ENCODE assay signal across 8 cellular contexts in the genomic region with DNA sequence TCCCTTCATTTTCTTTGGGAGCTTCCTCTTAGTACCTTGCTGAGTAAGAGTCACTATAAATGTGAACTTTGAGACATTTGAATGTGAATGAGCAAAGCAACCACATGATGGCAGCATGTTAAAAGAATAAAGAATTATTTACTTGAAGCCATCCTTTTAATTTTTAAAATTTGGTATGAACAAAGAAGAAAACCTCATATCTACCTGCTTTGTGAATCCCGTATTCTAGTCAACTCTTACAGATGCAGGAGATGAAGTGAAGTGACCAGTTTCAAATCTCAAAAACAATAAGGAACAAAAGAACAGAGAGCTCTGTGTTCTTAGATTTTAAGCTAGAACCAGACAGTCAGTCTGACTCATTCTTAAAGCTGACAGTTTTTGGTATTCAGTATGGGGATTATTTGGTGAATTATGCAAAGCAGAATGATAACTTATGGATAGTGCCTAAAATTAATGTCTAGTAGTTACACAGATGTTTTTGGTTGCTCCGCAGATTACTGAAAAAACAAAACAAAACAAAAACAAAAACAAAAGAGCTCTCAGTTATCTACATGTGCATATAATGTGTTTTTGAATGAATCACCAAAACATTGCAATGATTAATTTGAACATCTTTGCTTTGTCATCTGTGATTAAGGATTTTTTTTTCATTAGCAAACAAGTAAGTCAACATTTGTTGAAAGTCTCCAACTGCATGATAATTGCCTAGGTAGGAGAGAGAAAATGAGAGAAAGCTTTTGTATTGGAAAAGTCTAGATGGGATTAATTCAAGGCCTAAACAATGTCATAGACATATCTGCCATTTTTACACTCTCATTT.
DNase-seq lines count a peak whose midpoint lies in the region; ATAC-seq and TF ChIP-seq lines count a peak whose summit lies in the region.

No MANE protein-coding gene starts in this region.

- H4K20me1 ChIP-seq in SU-DHL-6 (ENCODE audit: low read depth, low read length) = no peaks in the 10 kb centered on the region

- no peak overlapping the region for H3K4me3 Mint-ChIP-seq in activated T-cell treated with anti-CD3 and anti-CD28 coated beads, Interleukin-2, amount 50 U/mL, for 24 hours
- H3K4me3 Mint-ChIP-seq in activated naive CD4-positive, alpha-beta T cell treated with anti-CD3 and anti-CD28 coated beads, Interleukin-2, amount 10 ng/mL, durations not matched to agents 7 days and 5 days = no peak overlapping the region

- H3K9me3 ChIP-seq in SU-DHL-6 (ENCODE audit: insufficient read depth, low read length) = no peaks in the 10 kb centered on the region

- CTCF ChIA-PET in activated naive CD4-positive, alpha-beta T cell treated with anti-CD3 and anti-CD28 coated beads, Interleukin-2, amount 10 ng/mL, durations not matched to agents 7 days and 5 days (lab: Charles Lee) = interaction anchor here (0.7 to 1.4 kb wide), 6 partner anchors 9 to 980 kb away, joined by 3 to 10 read pairs (median 4); no protein-coding TSS in a partner anchor

- no peaks in the 10 kb centered on the region for H3K36me3 ChIP-seq in SU-DHL-6 (ENCODE audit: low read length)

- peak overlapping the region; percentile 3 for H3K27ac Mint-ChIP-seq in activated T-cell treated with anti-CD3 and anti-CD28 coated beads, Interleukin-2, amount 50 U/mL, for 24 hours
- no peak overlapping the region for H3K27ac Mint-ChIP-seq in activated naive CD4-positive, alpha-beta T cell treated with anti-CD3 and anti-CD28 coated beads, Interleukin-2, amount 10 ng/mL, durations not matched to agents 7 days and 5 days

- peak; percentile 72 for ATAC-seq in HG03442 (IDR thresholded peaks at IDR 0.05; ENCODE audit: unreplicated experiment)

- H3K9me3 Mint-ChIP-seq in activated T-cell treated with anti-CD3 and anti-CD28 coated beads, Interleukin-2, amount 50 U/mL, for 24 hours = no peaks in the 10 kb centered on the region
- H3K9me3 Mint-ChIP-seq in activated naive CD4-positive, alpha-beta T cell treated with anti-CD3 and anti-CD28 coated beads, Interleukin-2, amount 10 ng/mL, durations not matched to agents 7 days and 5 days = no peaks in the 10 kb centered on the region

- H3K36me3 Mint-ChIP-seq in activated T-cell treated with anti-CD3 and anti-CD28 coated beads, Interleukin-2, amount 50 U/mL, for 24 hours (ENCODE audit: low read depth) = no peaks in the 10 kb centered on the region
- no peaks in the 10 kb centered on the region for H3K36me3 Mint-ChIP-seq in activated naive CD4-positive, alpha-beta T cell treated with anti-CD3 and anti-CD28 coated beads, Interleukin-2, amount 10 ng/mL, durations not matched to agents 7 days and 5 days

- H3K27ac ChIP-seq in SU-DHL-6 (ENCODE audit: low read depth, low read length) = no peak overlapping the region

- no peak overlapping the region for H2AFZ ChIP-seq in SU-DHL-6 (ENCODE audit: low read depth, low read length, severe bottlenecking)

- DNase-seq in activated T-cell treated with anti-CD3 and anti-CD28 coated beads, Interleukin-2, amount 50 U/mL, for 24 hours = no peak
- DNase-seq in activated T-cell treated with anti-CD3 and anti-CD28 coated beads for 4 hours (no peak), inferior parietal cortex (ENCODE audit: extremely low spot score) (peak; percentile 65), OCI-M2 (lab: John Stamatoyannopoulos, UW; ENCODE audit: unreplicated experiment) (no peak), erythroblast (lab: John Stamatoyannopoulos, UW) (no peak)
- DNase-seq in activated naive CD4-positive, alpha-beta T cell treated with anti-CD3 and anti-CD28 coated beads, Interleukin-2, amount 10 ng/mL, durations not matched to agents 7 days and 5 days = no peak

- no peaks in the 10 kb centered on the region for H3F3A ChIP-seq in SU-DHL-6 (ENCODE audit: insufficient read depth)

- H3K79me2 ChIP-seq in SU-DHL-6 (ENCODE audit: insufficient read depth, low read length) = no peaks in the 10 kb centered on the region

- TF ChIP-seq POLR2A in erythroblast (IDR thresholded peaks at IDR 0.05; ENCODE audit: low read length) = no peak

- peaks cover 4% of the 10 kb centered on the region for H3K27me3 Mint-ChIP-seq in activated T-cell treated with anti-CD3 and anti-CD28 coated beads, Interleukin-2, amount 50 U/mL, for 24 hours
- no peaks in the 10 kb centered on the region for H3K27me3 Mint-ChIP-seq in activated naive CD4-positive, alpha-beta T cell treated with anti-CD3 and anti-CD28 coated beads, Interleukin-2, amount 10 ng/mL, durations not matched to agents 7 days and 5 days

- H3K4me3 ChIP-seq in SU-DHL-6 (ENCODE audit: insufficient read depth, low read length, poor library complexity, severe bottlenecking) = no peak overlapping the region

- H3K9ac ChIP-seq in SU-DHL-6 (ENCODE audit: low read length) = no peak overlapping the region

- no peaks in the 10 kb centered on the region for H3K27me3 ChIP-seq in SU-DHL-6 (ENCODE audit: low read length)

- H3K4me2 ChIP-seq in SU-DHL-6 (ENCODE audit: low read depth, low read length, poor library complexity, severe bottlenecking) = no peak overlapping the region

- H3K9me2 ChIP-seq in SU-DHL-6 (replicated peaks; ENCODE audit: insufficient read depth, low read length) = no peaks in the 10 kb centered on the region

- peak; percentile 18 for TF ChIP-seq CTCF in SU-DHL-6 (IDR thresholded peaks at IDR 0.05; ENCODE audit: insufficient read depth, low read length, poor library complexity, severe bottlenecking)

- H3K4me1 Mint-ChIP-seq in activated T-cell treated with anti-CD3 and anti-CD28 coated beads, Interleukin-2, amount 50 U/mL, for 24 hours (ENCODE audit: low read depth) = peaks cover 6% of the 10 kb centered on the region
- no peaks in the 10 kb centered on the region for H3K4me1 Mint-ChIP-seq in activated naive CD4-positive, alpha-beta T cell treated with anti-CD3 and anti-CD28 coated beads, Interleukin-2, amount 10 ng/mL, durations not matched to agents 7 days and 5 days
